15 cellular contexts compared by ENCODE assay signal in genomic region chr14:75156901-75157300, GRCh38. TPM values are rescaled to one million over a fixed set of nuclear protein-coding genes. Genes with fewer than 3 reads are reported as not detected.
A peak's percentile ranks its signal among the peaks of the same experiment; 100 is the strongest.
DNase-seq lines count a peak whose midpoint lies in the region; ATAC-seq and TF ChIP-seq lines count a peak whose summit lies in the region.
"Had no signal": no experiment of that assay in that cellular context is flagged by ENCODE, and none has a peak within 500 bp of the region (broad histone marks: within the 10 kb centered on the region; RNA-seq: fewer than 3 reads in every experiment).

No MANE protein-coding gene starts in this region.

- no peaks in the 10 kb centered on the region for H3K9me3 Mint-ChIP-seq in activated naive CD4-positive, alpha-beta T cell treated with anti-CD3 and anti-CD28 coated beads, Interleukin-2, amount 50 U/mL, for 72 hours

- in situ Hi-C loops in mammary epithelial cell (cut with MboI; ENCODE audit: low sequenced_read_pairs in 2 of 2): no loop called here

- H2AFZ ChIP-seq in PC-3 (ENCODE audit: low read length) (no peak overlapping the region), mammary epithelial cell (ENCODE audit: low read depth, low read length) (no peak overlapping the region)

- peaks cover 0 to 2% of the 10 kb centered on the region in 2 donors for H3K36me3 Mint-ChIP-seq in activated naive CD4-positive, alpha-beta T cell treated with anti-CD3 and anti-CD28 coated beads, Interleukin-2, amount 50 U/mL, for 72 hours

- H3K4me3 ChIP-seq in PC-3 (ENCODE audit: low read length): no peak overlapping the region
- no peak overlapping the region for H3K4me3 ChIP-seq in mammary epithelial cell (replicated peaks in 1 of 3; ENCODE audit: insufficient read depth in 1 of 3, low read depth in 2 of 3, low read length in 3 of 3)
- H3K4me3 ChIP-seq: colonic mucosa, suprapubic skin had no signal

- H3K79me2 ChIP-seq in PC-3 (ENCODE audit: low read length) (peaks cover 73% of the 10 kb centered on the region), mammary epithelial cell (ENCODE audit: insufficient read depth, low read length) (peaks cover 91% of the 10 kb centered on the region)

- CTCF ChIA-PET in PC-3 (lab: Charles Lee) (no interaction called here), mammary epithelial cell (lab: Charles Lee; ENCODE audit: low non-redundant PET) (no interaction called here)

- no peak overlapping the region for H3K27ac ChIP-seq in PC-3 (ENCODE audit: low read length)
- no peak overlapping the region for H3K27ac ChIP-seq in mammary epithelial cell (ENCODE audit: insufficient read depth, low read depth, low read length)
- H3K27ac ChIP-seq: colonic mucosa, suprapubic skin had no signal

- no peaks in the 10 kb centered on the region for H3F3A ChIP-seq in PC-3 (ENCODE audit: low read length, unreplicated experiment)

- BruUV-seq in PC-3 (replicated peaks; lab: Mats Ljungman, UMichigan): no TSS peak
- no TSS peak for BruUV-seq in mammary epithelial cell (replicated peaks; lab: Mats Ljungman, UMichigan)

- H4K20me1 ChIP-seq in PC-3 (ENCODE audit: low read length): 0 out of 2 replicates have a peak, but pooled peaks cover 15% of the 10 kb centered on the region
- no peaks in the 10 kb centered on the region for H4K20me1 ChIP-seq in mammary epithelial cell (ENCODE audit: insufficient read depth, low read length)

- H3K27ac Mint-ChIP-seq in activated naive CD4-positive, alpha-beta T cell treated with anti-CD3 and anti-CD28 coated beads, Interleukin-2, amount 50 U/mL, for 72 hours: no peak overlapping the region
- H3K27ac Mint-ChIP-seq: activated naive CD8-positive, alpha-beta T cell had no signal

- H3K4me2 ChIP-seq in PC-3 (ENCODE audit: low read length) (no peak overlapping the region), mammary epithelial cell (ENCODE audit: insufficient read depth, low read depth, low read length) (no peak overlapping the region)

- no peaks in the 10 kb centered on the region for H3K9me2 ChIP-seq in PC-3 (replicated peaks; ENCODE audit: low read length)

- H3K9ac ChIP-seq in PC-3 (ENCODE audit: low read length) (no peak overlapping the region), mammary epithelial cell (ENCODE audit: insufficient read depth, low read length) (no peak overlapping the region)

- ATAC-seq in activated naive CD4-positive, alpha-beta T cell treated with anti-CD3 and anti-CD28 coated beads, Interleukin-2, amount 50 U/mL, for 72 hours: peak; percentile 38 to 79
- ATAC-seq in PC-3 (no peak), GM21423 (IDR thresholded peaks at IDR 0.05; ENCODE audit: unreplicated experiment) (no peak)
- peak; percentile 51 for ATAC-seq in stimulated activated naive CD8-positive, alpha-beta T cell treated with anti-CD3 and anti-CD28 coated beads, Interleukin-15, Interleukin-2, amounts not matched to agents 100 U/mL and 50 U/mL, for 24 hours

- H3K36me3 ChIP-seq in PC-3 (ENCODE audit: low read depth, low read length) (no peaks in the 10 kb centered on the region), mammary epithelial cell (ENCODE audit: insufficient read depth, low read length) (peaks cover 3% of the 10 kb centered on the region)
- H3K36me3 ChIP-seq: colonic mucosa had no signal

- WGBS in mammary epithelial cell (ENCODE audit: low coverage, missing lambda C conversion rate): 100% methylated on average over 2 of the region's 3 CpGs

- dilution Hi-C loops in mammary epithelial cell (cut with HindIII; ENCODE audit: low sequenced_read_pairs): no loop called here

- DNase-seq in activated naive CD4-positive, alpha-beta T cell treated with anti-CD3 and anti-CD28 coated beads, Interleukin-2, amount 50 U/mL, for 72 hours (ENCODE audit: low spot score in 2 of 2): no peak
- DNase-seq in activated naive CD4-positive, alpha-beta T cell treated with Interleukin-2 at 50 U/mL for 16 hours: no peak
- DNase-seq in PC-3: peak; percentile 12
- peak; percentile 21 for DNase-seq in mammary epithelial cell
- DNase-seq in stimulated activated naive CD8-positive, alpha-beta T cell treated with anti-CD3 and anti-CD28 coated beads, Interleukin-15, Interleukin-2, amounts not matched to agents 100 U/mL and 50 U/mL, for 24 hours: no peak
- no peak for DNase-seq in posterior cingulate gyrus
- DNase-seq in stimulated activated CD4-positive, alpha-beta T cell treated with anti-CD3 and anti-CD28 coated beads, Interleukin-4, amount 100 ng/mL, for 4 hours: no peak
- DNase-seq: activated CD4-positive, CD25-positive, alpha-beta regulatory T cell treated with anti-CD3 and anti-CD28 coated beads, Interleukin-2, amount 50 U/mL, for 72 hours; colonic mucosa; DMS79 treated with DMSO at 0.1 percent for 48 hours; NCI-H187; NCI-H524 had no signal

- H3K27me3 ChIP-seq in PC-3 (ENCODE audit: low read length) (no peaks in the 10 kb centered on the region), mammary epithelial cell (ENCODE audit: insufficient read depth, low read length) (no peaks in the 10 kb centered on the region)
- H3K27me3 ChIP-seq: colonic mucosa, suprapubic skin had no signal

- POLR2A ChIA-PET in PC-3 (lab: Charles Lee; ENCODE audit: unreplicated experiment): no interaction called here

- intact Hi-C loops in PC-3 (cut with micrococcal nuclease): no loop called here
- intact Hi-C loops in mammary epithelial cell (cut with micrococcal nuclease): no loop called here
- intact Hi-C loops in posterior cingulate gyrus (cut with DNase I): no loop called here

- H3K4me1 ChIP-seq in PC-3 (ENCODE audit: insufficient read depth, low read length) (no peaks in the 10 kb centered on the region), mammary epithelial cell (ENCODE audit: insufficient read depth, low read length) (peaks cover 4% of the 10 kb centered on the region)

- TF ChIP-seq CTCF in PC-3 (conservative IDR thresholded peaks at IDR 0.05; ENCODE audit: low read depth, low read length): no peak
- TF ChIP-seq CTCF in mammary epithelial cell (conservative IDR thresholded peaks at IDR 0.05 in 1 of 2, IDR thresholded peaks at IDR 0.05 in 1 of 2; ENCODE audit: extremely low read depth in 1 of 2, insufficient read depth in 1 of 2, low read depth in 1 of 2, low read length in 2 of 2): no peak

- H3K9me3 ChIP-seq in PC-3 (ENCODE audit: low read length) (no peaks in the 10 kb centered on the region), mammary epithelial cell (replicated peaks; ENCODE audit: insufficient read depth, low read length) (no peaks in the 10 kb centered on the region)
- H3K9me3 ChIP-seq: colonic mucosa, suprapubic skin had no signal

RNA-seq across cellular contexts. Expression of gene TMED10, which starts 19.5 kb away (rescaled TPM):
- total RNA-seq in activated naive CD4-positive, alpha-beta T cell treated with anti-CD3 and anti-CD28 coated beads, Interleukin-2, amount 50 U/mL, for 72 hours: 100 to 1,000 TPM; 148 to 158 TPM
- total RNA-seq in PC-3 (2014; rRNA removed): 246 and 253 TPM in 2 replicates
- total RNA-seq in mammary epithelial cell: 100 to 1,000 TPM; 389 to 397 TPM
- polyA plus RNA-seq in mammary epithelial cell: 385 TPM
- polyA minus RNA-seq in mammary epithelial cell: 522 TPM

RNA-seq across cellular contexts. Expression of gene NEK9, which starts 30.1 kb away (rescaled TPM):
- 10 to 100 TPM; 47.9 to 63.1 TPM for total RNA-seq in activated naive CD4-positive, alpha-beta T cell treated with anti-CD3 and anti-CD28 coated beads, Interleukin-2, amount 50 U/mL, for 72 hours
- total RNA-seq in PC-3 (2014; rRNA removed) (29.6 and 44.5 TPM in 2 replicates), mammary epithelial cell (10 to 100 TPM; 31.7 to 58.0 TPM)
- polyA plus RNA-seq in mammary epithelial cell: 17.7 TPM
- polyA minus RNA-seq in mammary epithelial cell: 54.9 TPM

Comparison
In these comparisons a context has a peak if more than half of its experiments do, and no peak if none do; other contexts are left out.
1. ATAC-seq: peak in activated naive CD4-positive, alpha-beta T cell treated with anti-CD3 and anti-CD28 coated beads, Interleukin-2, amount 50 U/mL, for 72 hours (2 of 2) and stimulated activated naive CD8-positive, alpha-beta T cell treated with anti-CD3 and anti-CD28 coated beads, Interleukin-15, Interleukin-2, amounts not matched to agents 100 U/mL and 50 U/mL, for 24 hours (single experiment); none in PC-3 (single experiment) and GM21423 (single experiment).
2. DNase-seq: peak in PC-3 (single experiment) and mammary epithelial cell (single experiment); none in activated naive CD4-positive, alpha-beta T cell treated with anti-CD3 and anti-CD28 coated beads, Interleukin-2, amount 50 U/mL, for 72 hours (0 of 2), activated naive CD4-positive, alpha-beta T cell treated with Interleukin-2 at 50 U/mL for 16 hours (single experiment), stimulated activated naive CD8-positive, alpha-beta T cell treated with anti-CD3 and anti-CD28 coated beads, Interleukin-15, Interleukin-2, amounts not matched to agents 100 U/mL and 50 U/mL, for 24 hours (single experiment), posterior cingulate gyrus (0 of 10) and stimulated activated CD4-positive, alpha-beta T cell treated with anti-CD3 and anti-CD28 coated beads, Interleukin-4, amount 100 ng/mL, for 4 hours (0 of 2).